In genomic region chr1:111201275-111202090, GRCh38 we compare ENCODE assay signal across 11 cellular contexts. TPM values are rescaled to one million over a fixed set of nuclear protein-coding genes. Genes with fewer than 3 reads are reported as not detected.
DNase-seq lines count a peak whose midpoint lies in the region; TF ChIP-seq lines count a peak whose summit lies in the region.
"Had no signal": no experiment of that assay in that cellular context is flagged by ENCODE, and none has a peak within 500 bp of the region (broad histone marks: within the 10 kb centered on the region; RNA-seq: fewer than 3 reads in every experiment).

No MANE protein-coding gene starts in this region.

- H3K4me3 Mint-ChIP-seq in activated naive CD4-positive, alpha-beta T cell treated with anti-CD3 and anti-CD28 coated beads, Interleukin-2, amount 10 ng/mL, durations not matched to agents 7 days and 5 days: peak overlapping the region; percentile 99

- H3K36me3 Mint-ChIP-seq in activated naive CD4-positive, alpha-beta T cell treated with anti-CD3 and anti-CD28 coated beads, Interleukin-2, amount 10 ng/mL, durations not matched to agents 7 days and 5 days: peaks cover 52% of the 10 kb centered on the region

- H3K4me1 Mint-ChIP-seq in activated naive CD4-positive, alpha-beta T cell treated with anti-CD3 and anti-CD28 coated beads, Interleukin-2, amount 10 ng/mL, durations not matched to agents 7 days and 5 days: peaks cover 71% of the 10 kb centered on the region

- H3K4me3 ChIP-seq in WERI-Rb-1 (ENCODE audit: low read depth, low read length): no peak overlapping the region
- peak overlapping the region in 1 of 4 donors; percentile 40 for H3K4me3 ChIP-seq in transverse colon

- no peaks in the 10 kb centered on the region for H3K9me3 Mint-ChIP-seq in activated naive CD4-positive, alpha-beta T cell treated with anti-CD3 and anti-CD28 coated beads, Interleukin-2, amount 10 ng/mL, durations not matched to agents 7 days and 5 days

- TF ChIP-seq POLR2A in transverse colon (IDR thresholded peaks at IDR 0.05): no peak

- TF ChIP-seq EP300 in transverse colon (IDR thresholded peaks at IDR 0.05; ENCODE audit: low read depth): no peak

- intact Hi-C loops in transverse colon (cut with DNase I; ENCODE audit: low total_unique reads): no loop called here

- H3K9me3 ChIP-seq in WERI-Rb-1 (ENCODE audit: severe bottlenecking) (no peaks in the 10 kb centered on the region), transverse colon (no peaks in the 10 kb centered on the region)

- no peak overlapping the region for H3K27ac ChIP-seq in WERI-Rb-1
- H3K27ac ChIP-seq in transverse colon: peak overlapping the region; percentile 86 to 94 (median 92)

- H3K36me3 ChIP-seq in WERI-Rb-1 (no peaks in the 10 kb centered on the region), transverse colon (peaks cover 0 to 7% (median 0%) of the 10 kb centered on the region in 4 donors)

- H3K27ac Mint-ChIP-seq in activated naive CD4-positive, alpha-beta T cell treated with anti-CD3 and anti-CD28 coated beads, Interleukin-2, amount 10 ng/mL, durations not matched to agents 7 days and 5 days: peak overlapping the region; percentile 97

- peaks cover 3% of the 10 kb centered on the region for H3K27me3 Mint-ChIP-seq in activated naive CD4-positive, alpha-beta T cell treated with anti-CD3 and anti-CD28 coated beads, Interleukin-2, amount 10 ng/mL, durations not matched to agents 7 days and 5 days

- DNase-seq in activated naive CD4-positive, alpha-beta T cell treated with anti-CD3 and anti-CD28 coated beads, Interleukin-2, amount 10 ng/mL, durations not matched to agents 7 days and 5 days: peak; percentile 27
- DNase-seq in activated naive CD4-positive, alpha-beta T cell treated with Interleukin-2 at 50 U/mL for 16 hours: no peak
- peak; percentile 18 for DNase-seq in WERI-Rb-1
- peak; percentile 56 for DNase-seq in islet precursor cell
- DNase-seq in transverse colon: no peak
- no peak for DNase-seq in DMS53 treated with DMSO at 0.1 percent for 48 hours (lab: John Stamatoyannopoulos, UW; ENCODE audit: unreplicated experiment)
- DNase-seq in NOMO-1 (lab: John Stamatoyannopoulos, UW; ENCODE audit: unreplicated experiment in 2 of 2): no peak
- no peak for DNase-seq in globus pallidus (ENCODE audit: low spot score)
- DNase-seq: aorta, C1 segment of cervical spinal cord, NCI-H774 had no signal

- WGBS in transverse colon (ENCODE audit: low coverage in 1 of 2), 2 donors: 65 to 75% methylated on average over 4 to 5 of the region's 5 CpGs

- in situ Hi-C loops in transverse colon (cut with MboI; ENCODE audit: low pct_ligation_motif_present in 1 of 4, low pct_unique_long_range_greater_than_20kb in 1 of 4, low sequenced_read_pairs in 3 of 4): loop anchor here in 1 of 4 donors (25.0 kb wide), 2 partner anchors 411 to 561 kb away; partner anchors contain the start of genes DDX20 and RAP1A

- no peaks in the 10 kb centered on the region for H3K27me3 ChIP-seq in WERI-Rb-1 (ENCODE audit: insufficient read depth, low read depth, severe bottlenecking)
- no peaks in the 10 kb centered on the region for H3K27me3 ChIP-seq in transverse colon

- CTCF ChIA-PET in activated naive CD4-positive, alpha-beta T cell treated with anti-CD3 and anti-CD28 coated beads, Interleukin-2, amount 10 ng/mL, durations not matched to agents 7 days and 5 days (lab: Charles Lee): interaction anchor here (0.6 to 11.1 kb wide), 4 partner anchors 10 to 64 kb away, joined by 3 to 250 read pairs (median 6); no protein-coding TSS in a partner anchor

- peaks cover 16 to 46% (median 39%) of the 10 kb centered on the region in 4 donors for H3K4me1 ChIP-seq in transverse colon

- TF ChIP-seq CTCF in WERI-Rb-1 (IDR thresholded peaks at IDR 0.05; ENCODE audit: low read depth, low read length): no peak
- TF ChIP-seq CTCF in transverse colon (IDR thresholded peaks at IDR 0.05): no peak

RNA-seq across cellular contexts. Expression of gene DENND2D, which starts 1.0 kb away (rescaled TPM):
- 10 to 100 TPM; 43.4 to 61.0 (median 50.7) TPM for total RNA-seq in transverse colon

RNA-seq across cellular contexts. Expression of gene CHI3L2, which starts 26.0 kb away (rescaled TPM):
- total RNA-seq in transverse colon: 1 to 10 TPM in 1 of 4 donors, under 1 TPM in 1, not detected in 2; 0.82 to 2.7 TPM

Comparison
In these comparisons a context has a peak if more than half of its experiments do, and no peak if none do; other contexts are left out.
1. DNase-seq: peak in activated naive CD4-positive, alpha-beta T cell treated with anti-CD3 and anti-CD28 coated beads, Interleukin-2, amount 10 ng/mL, durations not matched to agents 7 days and 5 days (single experiment), WERI-Rb-1 (single experiment) and islet precursor cell (single experiment); none in activated naive CD4-positive, alpha-beta T cell treated with Interleukin-2 at 50 U/mL for 16 hours (single experiment), transverse colon (single experiment), DMS53 treated with DMSO at 0.1 percent for 48 hours (single experiment), NOMO-1 (0 of 2) and globus pallidus (single experiment).